ENCODE assay signal across 8 cellular contexts in genomic region chr21:29002442-29003144, GRCh38. TPM values are rescaled to one million over a fixed set of nuclear protein-coding genes. Genes with fewer than 3 reads are reported as not detected.
DNase-seq lines count a peak whose midpoint lies in the region; ATAC-seq and TF ChIP-seq lines count a peak whose summit lies in the region.

No MANE protein-coding gene starts in this region.

- H3K4me3 Mint-ChIP-seq in activated CD4-positive, alpha-beta T cell treated with anti-CD3 and anti-CD28 coated beads, Interleukin-2, amount 10 ng/mL, durations not matched to agents 24 days and 14 days = peak overlapping the region; percentile 91

- no peaks in the 10 kb centered on the region for H3K27me3 Mint-ChIP-seq in activated CD4-positive, alpha-beta T cell treated with anti-CD3 and anti-CD28 coated beads, Interleukin-2, amount 10 ng/mL, durations not matched to agents 24 days and 14 days

- peaks cover 13% of the 10 kb centered on the region for H3K4me1 Mint-ChIP-seq in activated CD4-positive, alpha-beta T cell treated with anti-CD3 and anti-CD28 coated beads, Interleukin-2, amount 10 ng/mL, durations not matched to agents 24 days and 14 days

- peak overlapping the region; percentile 93 for H3K4me2 ChIP-seq in BLaER1

- intact Hi-C loops in activated CD4-positive, alpha-beta T cell treated with anti-CD3 and anti-CD28 coated beads, Interleukin-2, amount 10 ng/mL, durations not matched to agents 24 days and 14 days (cut with micrococcal nuclease) = loop anchor here (1.0 kb wide), 4 partner anchors 9 to 71 kb away; partner anchors contain the start of genes CCT8, RWDD2B and USP16
- intact Hi-C loops in left colon (cut with DNase I, micrococcal nuclease) = no loop called here

- no peak for TF ChIP-seq CTCF in coronary artery (IDR thresholded peaks at IDR 0.05)

- H3K9me3 ChIP-seq in BLaER1 = peaks cover 5% of the 10 kb centered on the region; the same call in 1 of the 2 replicates

- no peaks in the 10 kb centered on the region for H3K27me3 ChIP-seq in BLaER1

- H3K36me3 Mint-ChIP-seq in activated CD4-positive, alpha-beta T cell treated with anti-CD3 and anti-CD28 coated beads, Interleukin-2, amount 10 ng/mL, durations not matched to agents 24 days and 14 days (ENCODE audit: low read depth) = peaks cover 10% of the 10 kb centered on the region

- H3K36me3 ChIP-seq in BLaER1 = 0 out of 2 replicates have a peak, but pooled peaks cover 1% of the 10 kb centered on the region

- peak overlapping the region; percentile 96 for H3K27ac Mint-ChIP-seq in activated CD4-positive, alpha-beta T cell treated with anti-CD3 and anti-CD28 coated beads, Interleukin-2, amount 10 ng/mL, durations not matched to agents 24 days and 14 days

- H3K9me3 Mint-ChIP-seq in activated CD4-positive, alpha-beta T cell treated with anti-CD3 and anti-CD28 coated beads, Interleukin-2, amount 10 ng/mL, durations not matched to agents 24 days and 14 days = no peaks in the 10 kb centered on the region

- peak; percentile 98 for ATAC-seq in GM19324 (IDR thresholded peaks at IDR 0.05; ENCODE audit: low FRiP score, unreplicated experiment)
- peak; percentile 99 for ATAC-seq in HG03460 (IDR thresholded peaks at IDR 0.05; ENCODE audit: unreplicated experiment)
- ATAC-seq in left colon = peak; percentile 100

- H4K20me1 ChIP-seq in BLaER1 = no peaks in the 10 kb centered on the region

- peak overlapping the region; percentile 69 for H3K4me3 ChIP-seq in BLaER1
- H3K4me3 ChIP-seq in coronary artery = peak overlapping the region; percentile 75

- H3K27ac ChIP-seq in BLaER1 = peak overlapping the region; percentile 87
- H3K27ac ChIP-seq in coronary artery = peak overlapping the region; percentile 90 to 94

- DNase-seq in NCI-H526 (lab: John Stamatoyannopoulos, UW) = peak; percentile 83 to 95
- peak; percentile 99 for DNase-seq in activated CD4-positive, alpha-beta T cell treated with anti-CD3 and anti-CD28 coated beads, Interleukin-2, amount 10 ng/mL, durations not matched to agents 24 days and 14 days
- DNase-seq in coronary artery (ENCODE audit: low spot score) = peak; percentile 98
- DNase-seq in left colon = peak; percentile 96
- DNase-seq in stimulated activated CD4-positive, alpha-beta T cell treated with anti-CD3 and anti-CD28 coated beads, Interleukin-1b, Interleukin-23, amount 100 ng/mL, for 4 hours (ENCODE audit: low read depth in 2 of 2) = peak; percentile 89 to 91

- H3K9ac ChIP-seq in BLaER1 = peak overlapping the region; percentile 85

- H3K4me1 ChIP-seq in BLaER1 = peaks cover 12% of the 10 kb centered on the region

RNA-seq across cellular contexts. Expression of gene LTN1, which starts 9.9 kb away (rescaled TPM):
- total RNA-seq in activated CD4-positive, alpha-beta T cell treated with anti-CD3 and anti-CD28 coated beads, Interleukin-2, amount 10 ng/mL, durations not matched to agents 24 days and 14 days = 25.6 and 31.0 TPM in 2 replicates
- 10 to 100 TPM; 25.9 to 28.5 TPM for total RNA-seq in left colon

RNA-seq across cellular contexts. Expression of gene RWDD2B, which starts 16.6 kb away (rescaled TPM):
- 12.2 and 12.3 TPM in 2 replicates for total RNA-seq in activated CD4-positive, alpha-beta T cell treated with anti-CD3 and anti-CD28 coated beads, Interleukin-2, amount 10 ng/mL, durations not matched to agents 24 days and 14 days
- 1 to 10 TPM; 8.2 to 9.2 TPM for total RNA-seq in left colon

RNA-seq across cellular contexts. Expression of gene USP16, which starts 21.9 kb away (rescaled TPM):
- 45.7 and 46.7 TPM in 2 replicates for total RNA-seq in activated CD4-positive, alpha-beta T cell treated with anti-CD3 and anti-CD28 coated beads, Interleukin-2, amount 10 ng/mL, durations not matched to agents 24 days and 14 days
- total RNA-seq in left colon = 10 to 100 TPM; 33.4 to 36.1 TPM

Comparison
In these comparisons a context has a peak if more than half of its experiments do, and no peak if none do; other contexts are left out.
1. Peak in every context shown above with its lines: DNase-seq, ATAC-seq, H3K4me3 ChIP-seq and H3K27ac ChIP-seq.